Comparison of ENCODE assay signal across 20 cellular contexts in genomic region chr3:72182206-72182605, GRCh38.
DNase-seq lines count a peak whose midpoint lies in the region; ATAC-seq, FAIRE-seq and TF ChIP-seq lines count a peak whose summit lies in the region.
"Had no signal": no experiment of that assay in that cellular context is flagged by ENCODE, and none has a peak within 500 bp of the region (broad histone marks: within the 10 kb centered on the region; RNA-seq: fewer than 3 reads in every experiment).

No MANE protein-coding gene starts in this region.

- RAD21 ChIA-PET in GM12878 (lab: Charles Lee; ENCODE audit: unreplicated experiment): no interaction called here

- peaks cover 18% of the 10 kb centered on the region for H3K4me1 ChIP-seq in GM12878 (ENCODE audit: control insufficient read depth, insufficient read depth, low read length)
- peaks cover 26% of the 10 kb centered on the region for H3K4me1 ChIP-seq in osteoblast (ENCODE audit: insufficient read depth, low read length)
- peaks cover 6% of the 10 kb centered on the region for H3K4me1 ChIP-seq in CD8-positive, alpha-beta T cell (ENCODE audit: insufficient read depth, low read length)

- no peak for TF ChIP-seq RAD21 in GM12878 (IDR thresholded peaks at IDR 0.05; ENCODE audit: insufficient read depth, low read depth, low read length)

- SMC1A ChIA-PET in GM12878 (lab: Charles Lee; ENCODE audit: uncharacterized antibody, unreplicated experiment): interaction anchor here (0.9 to 2.8 kb wide), 3 partner anchors 18 to 80 kb away, joined by 3 to 7 read pairs (median 5); no protein-coding TSS in a partner anchor

- FAIRE-seq in GM12892 (lab: Jason Lieb, UNC) (peak; percentile 33), GM12878 (lab: Jason Lieb, UNC) (no peak)
- FAIRE-seq: GM18507 had no signal

- H3K36me3 Mint-ChIP-seq in CD8-positive, alpha-beta T cell: no peaks in the 10 kb centered on the region

- POLR2A ChIA-PET in GM12878 (lab: Charles Lee): no interaction called here
- POLR2A ChIA-PET in CD8-positive, alpha-beta T cell (lab: Charles Lee): no interaction called here

- TF ChIP-seq POLR2A in GM12892 (IDR thresholded peaks at IDR 0.05; ENCODE audit: low read depth, low read length) (no peak), GM12878 (IDR thresholded peaks at IDR 0.05; ENCODE audit: low read depth, low read length) (no peak)

- intact Hi-C loops in GM12878 (cut with micrococcal nuclease; ENCODE audit: unreplicated experiment): no loop called here
- intact Hi-C loops in CD8-positive, alpha-beta T cell (cut with DNase I, micrococcal nuclease): no loop called here

- H3K79me2 ChIP-seq in GM12878 (ENCODE audit: control insufficient read depth, insufficient read depth, low read length): no peaks in the 10 kb centered on the region
- H3K79me2 ChIP-seq in osteoblast (ENCODE audit: insufficient read depth, low read length): no peaks in the 10 kb centered on the region

- no peak for TF ChIP-seq EP300 in GM12878 (IDR thresholded peaks at IDR 0.05; ENCODE audit: borderline replicate concordance in 1 of 2, control insufficient read depth in 1 of 2, low read depth in 2 of 2, low read length in 2 of 2)

- H3K27me3 ChIP-seq in GM12878 (replicated peaks in 1 of 2; ENCODE audit: control insufficient read depth in 2 of 2, insufficient read depth in 2 of 2, low read length in 1 of 2) (no peaks in the 10 kb centered on the region), osteoblast (ENCODE audit: insufficient read depth, low read length) (no peaks in the 10 kb centered on the region)
- H3K27me3 ChIP-seq in CD8-positive, alpha-beta T cell (ENCODE audit: insufficient read depth, low read length): no peaks in the 10 kb centered on the region
- H3K27me3 ChIP-seq: Peyer's patch had no signal

- peaks cover 6% of the 10 kb centered on the region for H3K4me1 Mint-ChIP-seq in CD8-positive, alpha-beta T cell (ENCODE audit: low read depth)

- BruUV-seq in GM12878 (replicated peaks; lab: Mats Ljungman, UMichigan): no TSS peak

- no peak overlapping the region for H3K4me3 Mint-ChIP-seq in CD8-positive, alpha-beta T cell
- H3K4me3 Mint-ChIP-seq: CD4-positive, alpha-beta T cell had no signal

- H3K9me3 ChIP-seq in GM12878 (replicated peaks; ENCODE audit: control insufficient read depth, insufficient read depth, low read length) (peaks cover 2% of the 10 kb centered on the region; the same call in 2 of the 3 replicates), osteoblast (ENCODE audit: low read depth, low read length) (no peaks in the 10 kb centered on the region)
- H3K9me3 ChIP-seq in CD8-positive, alpha-beta T cell (ENCODE audit: low read length): no peaks in the 10 kb centered on the region
- H3K9me3 ChIP-seq: Peyer's patch had no signal

- H3K27ac ChIP-seq in GM12878 (ENCODE audit: control insufficient read depth, insufficient read depth) (no peak overlapping the region), osteoblast (ENCODE audit: low read depth, low read length) (no peak overlapping the region)
- H3K27ac ChIP-seq in CD8-positive, alpha-beta T cell (ENCODE audit: low read depth, low read length): no peak overlapping the region
- H3K27ac ChIP-seq: Peyer's patch had no signal

- CTCF ChIA-PET in GM12878 (lab: Yijun Ruan, JAX): no interaction called here
- CTCF ChIA-PET in CD8-positive, alpha-beta T cell (lab: Charles Lee): interaction anchor here (1.1 kb wide), 1 partner anchor 12 kb away, joined by 3 read pairs; no protein-coding TSS in a partner anchor

- no peak for ATAC-seq in GM12878
- no peak for ATAC-seq in CD8-positive, alpha-beta T cell
- ATAC-seq: Right ventricle myocardium inferior had no signal

- H3K4me3 ChIP-seq in GM12878 (no peak overlapping the region), osteoblast (ENCODE audit: insufficient read depth, low read length) (no peak overlapping the region)
- no peak overlapping the region for H3K4me3 ChIP-seq in CD8-positive, alpha-beta T cell (ENCODE audit: low read depth, low read length)
- H3K4me3 ChIP-seq: Peyer's patch had no signal

- in situ Hi-C loops in GM12878 (cut with MboI): no loop called here

- no peak overlapping the region for H3K9ac ChIP-seq in GM12878 (ENCODE audit: control insufficient read depth, insufficient read depth, low read length)

- peaks cover 3% of the 10 kb centered on the region for H3K27me3 Mint-ChIP-seq in CD8-positive, alpha-beta T cell (ENCODE audit: low read depth)

- DNase-seq in GM12892 (ENCODE audit: insufficient read length) (no peak), MV-4-11 (lab: John Stamatoyannopoulos, UW) (peak; percentile 81), GM12878 (ENCODE audit: low read depth, low spot score) (no peak), osteoblast (ENCODE audit: insufficient read length, low spot score, missing footprints) (peak; percentile 65), NCI-H2029 treated with DMSO at 0.1 percent for 48 hours (lab: John Stamatoyannopoulos, UW) (no peak), inferior parietal cortex (ENCODE audit: extremely low spot score) (no peak), NCI-H187 treated with DMSO at 0.1 percent for 48 hours (lab: John Stamatoyannopoulos, UW) (no peak)
- no peak for DNase-seq in CD8-positive, alpha-beta T cell
- DNase-seq: ACHN; AML-193; CD4-positive, alpha-beta T cell; DMS79; GOT3; NCI-H1436 treated with DMSO at 0.1 percent for 48 hours; NCI-H2227 treated with DMSO at 0.1 percent for 48 hours; NCI-H524 treated with DMSO at 0.1 percent for 48 hours; Peyer's patch; T-helper 1 cell had no signal

- no peak overlapping the region for H3K27ac Mint-ChIP-seq in CD8-positive, alpha-beta T cell
- H3K27ac Mint-ChIP-seq: CD4-positive, alpha-beta T cell had no signal

- no peak overlapping the region for H3K4me2 ChIP-seq in GM12878 (ENCODE audit: control insufficient read depth, insufficient read depth)
- no peak overlapping the region for H3K4me2 ChIP-seq in osteoblast (ENCODE audit: insufficient read depth, low read length)

- no peaks in the 10 kb centered on the region for H3K9me3 Mint-ChIP-seq in CD8-positive, alpha-beta T cell
- H3K9me3 Mint-ChIP-seq: CD4-positive, alpha-beta T cell had no signal

- TF ChIP-seq CTCF in GM12878 (IDR thresholded peaks at IDR 0.05 in 2 of 3, conservative IDR thresholded peaks at IDR 0.05 in 1 of 3; ENCODE audit: control insufficient read depth in 2 of 3, extremely low read depth in 1 of 3, insufficient read depth in 1 of 3, low read depth in 3 of 3, low read length in 3 of 3) (no peak), osteoblast (IDR thresholded peaks at IDR 0.05; ENCODE audit: extremely low read depth, low read depth, low read length) (no peak)
- TF ChIP-seq CTCF in CD8-positive, alpha-beta T cell (IDR thresholded peaks at IDR 0.05): no peak

- H2AFZ ChIP-seq in GM12878 (ENCODE audit: control insufficient read depth, low read depth, low read length): no peak overlapping the region
- no peak overlapping the region for H2AFZ ChIP-seq in osteoblast (ENCODE audit: low read length)

- H3K36me3 ChIP-seq in GM12878 (ENCODE audit: control insufficient read depth in 2 of 2, insufficient read depth in 2 of 2, low read length in 1 of 2): no peaks in the 10 kb centered on the region
- no peaks in the 10 kb centered on the region for H3K36me3 ChIP-seq in osteoblast (ENCODE audit: insufficient read depth, low read length)
- no peaks in the 10 kb centered on the region for H3K36me3 ChIP-seq in CD8-positive, alpha-beta T cell (ENCODE audit: insufficient read depth, low read length)
- H3K36me3 ChIP-seq: Peyer's patch had no signal

- no peaks in the 10 kb centered on the region for H4K20me1 ChIP-seq in GM12878 (ENCODE audit: control insufficient read depth, insufficient read depth)
- no peaks in the 10 kb centered on the region for H4K20me1 ChIP-seq in osteoblast (ENCODE audit: insufficient read depth, low read length)

TF ChIP-seq in GM12878, 131 proteins besides CTCF, POLR2A, EP300 and RAD21:
- TF ChIP-seq SPI1 (IDR thresholded peaks at IDR 0.05; ENCODE audit: borderline replicate concordance, insufficient read depth, low read depth, low read length) (peak; percentile 48; the same call in 1 of the 2 replicates), RCOR1 (conservative IDR thresholded peaks at IDR 0.05; ENCODE audit: low read depth, low read length) (no peak), HDGF (IDR thresholded peaks at IDR 0.05) (no peak), SUPT20H (IDR thresholded peaks at IDR 0.05; ENCODE audit: borderline replicate concordance, control insufficient read depth, low read depth, low read length) (no peak), POLR2AphosphoS2 (IDR thresholded peaks at IDR 0.05; ENCODE audit: low read depth, low read length) (no peak), ZNF207 (IDR thresholded peaks at IDR 0.05; ENCODE audit: borderline replicate concordance) (no peak), EED (IDR thresholded peaks at IDR 0.05; ENCODE audit: low read depth) (no peak)
TF ChIP-seq in GM12878: peak in this region for 1.

Comparison
In these comparisons a context has a peak if more than half of its experiments do, and no peak if none do; other contexts are left out.
1. DNase-seq: peak in MV-4-11 (single experiment) and osteoblast (single experiment); none in GM12892 (single experiment), GM12878 (single experiment), NCI-H2029 treated with DMSO at 0.1 percent for 48 hours (single experiment), inferior parietal cortex (single experiment), NCI-H187 treated with DMSO at 0.1 percent for 48 hours (single experiment) and CD8-positive, alpha-beta T cell (0 of 7).